ENCODE assay signal across 9 cellular contexts in the genomic region with DNA sequence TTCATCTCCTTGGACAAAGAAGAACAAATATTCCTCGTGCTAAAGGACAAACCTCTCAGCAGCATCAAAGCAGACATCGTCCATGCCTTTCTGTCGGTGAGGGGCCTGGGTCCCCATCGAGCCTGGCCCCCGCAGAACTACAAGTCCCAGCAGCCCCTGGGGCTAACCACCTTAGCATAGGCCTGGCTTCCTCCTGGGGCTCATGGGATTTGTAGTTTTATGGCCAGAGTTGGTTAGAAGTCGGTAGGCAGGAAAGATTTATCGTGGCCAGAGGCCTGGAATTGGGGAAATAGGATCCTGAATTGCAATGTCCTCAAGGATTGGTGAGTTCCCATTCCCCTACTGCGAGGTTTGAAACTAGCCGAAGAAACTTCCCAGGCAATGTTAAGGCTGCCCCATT. TPM values are rescaled to one million over a fixed set of nuclear protein-coding genes. Genes with fewer than 3 reads are reported as not detected.
DNase-seq lines count a peak whose midpoint lies in the region; ATAC-seq, FAIRE-seq and TF ChIP-seq lines count a peak whose summit lies in the region.
"Had no signal": no experiment of that assay in that cellular context is flagged by ENCODE, and none has a peak within 500 bp of the region (broad histone marks: within the 10 kb centered on the region; RNA-seq: fewer than 3 reads in every experiment).

No MANE protein-coding gene starts in this region.

- DNase-seq in CD8-positive, alpha-beta T cell = peak in 6 of 7 experiments; percentile 16 to 61 (median 52)
- peak; percentile 77 for DNase-seq in HuH-7.5 (ENCODE audit: low spot score)
- peak in 4 of 5 experiments; percentile 14 to 56 (median 36) for DNase-seq in T-helper 2 cell
- peak; percentile 72 to 85 (median 79) for DNase-seq in K562 (ENCODE audit: extremely low read depth in 1 of 4, low spot score in 3 of 4)
- DNase-seq in neural crest cell (ENCODE audit: low read depth, low spot score) = no peak
- DNase-seq in spleen = no peak

- 32% methylated on average over 9 of the region's 9 CpGs for WGBS in K562 (ENCODE audit: insufficient coverage, low coverage, missing lambda C conversion rate)
- 67 to 83% (median 72%) methylated on average over 9 of the region's 9 CpGs for WGBS in spleen, 5 donors

- in situ Hi-C loops in K562 (cut with MboI) = no loop called here

- TF ChIP-seq CTCF in CD8-positive, alpha-beta T cell (IDR thresholded peaks at IDR 0.05) = no peak
- TF ChIP-seq CTCF in K562 (IDR thresholded peaks at IDR 0.05 in 2 of 3, conservative IDR thresholded peaks at IDR 0.05 in 1 of 3; ENCODE audit: insufficient read depth in 2 of 3, low read depth in 1 of 3, low read length in 3 of 3) = no peak
- no peak for TF ChIP-seq CTCF in neural crest cell (conservative IDR thresholded peaks at IDR 0.05)
- no peak for TF ChIP-seq CTCF in spleen (IDR thresholded peaks at IDR 0.05 in 8 of 11, conservative IDR thresholded peaks at IDR 0.05 in 3 of 11)

- no peak overlapping the region for H3K9ac ChIP-seq in K562 (ENCODE audit: insufficient read depth in 1 of 2, low read depth in 2 of 2, low read length in 2 of 2)

- no peak for TF ChIP-seq POLR2A in K562 (conservative IDR thresholded peaks at IDR 0.05)
- no peak for TF ChIP-seq POLR2A in spleen (IDR thresholded peaks at IDR 0.05)

- no peak overlapping the region for H3K4me2 ChIP-seq in K562 (ENCODE audit: insufficient read depth, low read length)

- H3K4me3 ChIP-seq in CD8-positive, alpha-beta T cell (ENCODE audit: low read depth, low read length) = no peak overlapping the region
- H3K4me3 ChIP-seq in K562 = no peak overlapping the region
- H3K4me3 ChIP-seq in spleen = no peak overlapping the region

- no peak for TF ChIP-seq EP300 in K562 (IDR thresholded peaks at IDR 0.05; ENCODE audit: low read length)

- peak; percentile 77 for FAIRE-seq in K562 (lab: Jason Lieb, UNC)
- FAIRE-seq: astrocyte had no signal

- H2AFZ ChIP-seq in K562 (ENCODE audit: low read depth, low read length) = peak overlapping the region; percentile 49; the same call in 1 of the 2 replicates

- H3K27ac ChIP-seq in CD8-positive, alpha-beta T cell (ENCODE audit: low read depth, low read length) = no peak overlapping the region
- H3K27ac ChIP-seq in K562 (ENCODE audit: extremely low read depth, low read depth, low read length) (no peak overlapping the region), spleen (no peak overlapping the region)

- CTCF ChIA-PET in CD8-positive, alpha-beta T cell (lab: Charles Lee) = interaction anchor here (1.2 to 1.6 kb wide), 2 partner anchors 79 to 148 kb away, joined by 4 read pairs; a partner anchor contains a TSS
- CTCF ChIA-PET in K562 (lab: Yijun Ruan, JAX; ENCODE audit: low intra/inter-chr PET ratio) = no interaction called here

- peak; percentile 75 for ATAC-seq in CD8-positive, alpha-beta T cell
- peak; percentile 83 for ATAC-seq in K562
- ATAC-seq in HG02884 (IDR thresholded peaks at IDR 0.05; ENCODE audit: unreplicated experiment) = no peak
- no peak for ATAC-seq in GM19395 (IDR thresholded peaks at IDR 0.05; ENCODE audit: unreplicated experiment)

- no peaks in the 10 kb centered on the region for H3K79me2 ChIP-seq in K562 (ENCODE audit: control insufficient read depth, insufficient read depth, low read length)

- H3K27me3 Mint-ChIP-seq in CD8-positive, alpha-beta T cell (ENCODE audit: low read depth) = no peaks in the 10 kb centered on the region
- H3K27me3 Mint-ChIP-seq in neural crest cell (ENCODE audit: low read depth) = no peaks in the 10 kb centered on the region

- H3K4me1 ChIP-seq in CD8-positive, alpha-beta T cell (ENCODE audit: insufficient read depth, low read length) = peaks cover 11% of the 10 kb centered on the region
- peaks cover 9 to 49% of the 10 kb centered on the region in 2 experiments; a peak in 4 of 5 replicates for H3K4me1 ChIP-seq in K562 (replicated peaks in 1 of 2; ENCODE audit: control insufficient read depth in 2 of 2, insufficient read depth in 2 of 2, low read length in 2 of 2)
- peaks cover 0 to 18% (median 12%) of the 10 kb centered on the region in 6 donors for H3K4me1 ChIP-seq in spleen

- H4K20me1 ChIP-seq in K562 (replicated peaks; ENCODE audit: control insufficient read depth, insufficient read depth, low read length) = no peaks in the 10 kb centered on the region

- POLR2A ChIA-PET in CD8-positive, alpha-beta T cell (lab: Charles Lee) = interaction anchor here (1.9 kb wide), 1 partner anchor 33 kb away, joined by 8 read pairs; no protein-coding TSS in a partner anchor
- POLR2A ChIA-PET in K562 (lab: Yijun Ruan, JAX) = interaction anchor here (0.5 kb wide), 1 partner anchor 199 kb away, joined by 4 read pairs; no protein-coding TSS in a partner anchor

- no peaks in the 10 kb centered on the region for H3K9me3 ChIP-seq in CD8-positive, alpha-beta T cell (ENCODE audit: low read length)
- no peaks in the 10 kb centered on the region; the same call in 1 of the 2 replicates for H3K9me3 ChIP-seq in K562 (replicated peaks; ENCODE audit: control insufficient read depth, insufficient read depth, low read depth, low read length)
- H3K9me3 ChIP-seq in spleen = peaks cover 0 to 6% (median 0%) of the 10 kb centered on the region in 8 donors

- H3K27me3 ChIP-seq in CD8-positive, alpha-beta T cell (ENCODE audit: insufficient read depth, low read length) = no peaks in the 10 kb centered on the region
- H3K27me3 ChIP-seq in K562 (ENCODE audit: control insufficient read depth in 2 of 2, insufficient read depth in 2 of 2, low read length in 2 of 2) (no peaks in the 10 kb centered on the region), spleen (replicated peaks in 1 of 7) (no peaks in the 10 kb centered on the region)

- no peak overlapping the region for H3K27ac Mint-ChIP-seq in CD8-positive, alpha-beta T cell
- peak overlapping the region; percentile 62 for H3K27ac Mint-ChIP-seq in neural crest cell (ENCODE audit: unreplicated experiment)

- peaks cover 5% of the 10 kb centered on the region for H3K36me3 Mint-ChIP-seq in CD8-positive, alpha-beta T cell
- peaks cover 15% of the 10 kb centered on the region for H3K36me3 Mint-ChIP-seq in neural crest cell (ENCODE audit: low read depth)

- H3K9me3 Mint-ChIP-seq in CD8-positive, alpha-beta T cell = no peaks in the 10 kb centered on the region
- no peaks in the 10 kb centered on the region for H3K9me3 Mint-ChIP-seq in neural crest cell

- H3K4me3 Mint-ChIP-seq in CD8-positive, alpha-beta T cell = no peak overlapping the region
- H3K4me3 Mint-ChIP-seq in neural crest cell = peak overlapping the region; percentile 81

- H3K36me3 ChIP-seq in CD8-positive, alpha-beta T cell (ENCODE audit: insufficient read depth, low read length) = no peaks in the 10 kb centered on the region
- peaks cover 5% of the 10 kb centered on the region; the same call in 1 of the 3 replicates for H3K36me3 ChIP-seq in K562 (ENCODE audit: control insufficient read depth, insufficient read depth, low read length)
- H3K36me3 ChIP-seq in spleen = peaks cover 0 to 16% (median 0%) of the 10 kb centered on the region in 6 donors

- BruUV-seq in K562 (replicated peaks; lab: Mats Ljungman, UMichigan) = no TSS peak

- H3K4me1 Mint-ChIP-seq in CD8-positive, alpha-beta T cell (ENCODE audit: low read depth) = peaks cover 10% of the 10 kb centered on the region
- H3K4me1 Mint-ChIP-seq in neural crest cell = peaks cover 32% of the 10 kb centered on the region

- TF ChIP-seq RAD21 in K562 (CRISPR knock-in tag; conservative IDR thresholded peaks at IDR 0.05 in 1 of 2, IDR thresholded peaks at IDR 0.05 in 1 of 2) = no peak

- no peaks in the 10 kb centered on the region for H3K9me1 ChIP-seq in K562 (ENCODE audit: control insufficient read depth, insufficient read depth, low read length)

- intact Hi-C loops in CD8-positive, alpha-beta T cell (cut with DNase I, micrococcal nuclease) = loop anchor here in 1 of 2 experiments (1.0 kb wide), 1 partner anchor 34 kb away; a partner anchor contains a TSS
- intact Hi-C loops in K562 (cut with micrococcal nuclease) = no loop called here
- intact Hi-C loops in spleen (cut with DNase I; ENCODE audit: low total_unique reads) = no loop called here

RNA-seq across cellular contexts. Expression of a gene that starts 19.6 kb away (rescaled TPM):
- not detected for total RNA-seq in CD8-positive, alpha-beta T cell
- 1.7 and 5.3 TPM in 2 replicates for total RNA-seq in K562 (2011; cell fraction: chromatin; rRNA removed; ENCODE audit: low replicate concordance)
- total RNA-seq in K562 (2011; cell fraction: nucleolus; rRNA removed) = 4.7 and 5.2 TPM in 2 replicates
- 2.2 and 3.8 TPM in 2 replicates for total RNA-seq in K562 (2011; cell fraction: nucleoplasm; rRNA removed)
- 0.91 and 1.0 TPM in 2 replicates for total RNA-seq in K562 (2014; rRNA removed)
- total RNA-seq in K562 (2014; rRNA removed; fragmentation: Illumina TruSeq; extraction: Trizol) = 0.47 TPM in 1 of 2 replicates, not detected in the other
- total RNA-seq in K562 (2015; rRNA removed; fragmentation: Illumina TruSeq; extraction: Trizol) = 0.57 and 1.3 TPM in 2 replicates
- 1.2 and 1.4 TPM in 2 replicates for total RNA-seq in K562 (2021)
- polyA plus RNA-seq in K562 (2011; rRNA removed) = 0.55 and 0.67 TPM in 2 replicates
- polyA plus RNA-seq in K562 (2011; cell fraction: cytosol; rRNA removed) = 1.2 and 2.9 TPM in 2 replicates
- polyA plus RNA-seq in K562 (2011; cell fraction: nucleus; rRNA removed) = 1.1 and 3.2 TPM in 2 replicates
- 1.2 and 3.1 TPM in 2 replicates for polyA plus RNA-seq in K562 (2012)
- polyA plus RNA-seq in K562 (2014; fragmentation: Illumina TruSeq; extraction: Trizol) = 0.56 and 0.82 TPM in 2 replicates
- not detected for polyA plus RNA-seq in K562 (2014; fragmentation: Nextera tagmentation; extraction: Ambion mirVana)
- 0.47 and 0.74 TPM in 2 replicates for polyA plus RNA-seq in K562 (2014; rRNA removed)
- polyA minus RNA-seq in K562 (2011; rRNA and poly(A)+ RNA removed) = not detected in 2 replicates
- polyA minus RNA-seq in K562 (2011; cell fraction: cytosol; rRNA and poly(A)+ RNA removed) = 2.3 TPM in 1 of 2 replicates, not detected in the other
- polyA minus RNA-seq in K562 (2011; cell fraction: nucleus; rRNA and poly(A)+ RNA removed) = 1.00 and 1.2 TPM in 2 replicates
- not detected in 2 replicates for total RNA-seq in neural crest cell
- 10 to 100 TPM in 3 of 7 donors, 1 to 10 TPM in 4; 5.6 to 34.1 (median 9.9) TPM for total RNA-seq in spleen
- 1 to 10 TPM; 1.7 to 6.5 (median 4.1) TPM for polyA plus RNA-seq in spleen
- total RNA-seq: astrocyte had no signal

RNA-seq across cellular contexts. Expression of a gene that starts 21.7 kb away (rescaled TPM):
- 1 to 10 TPM; 5.2 to 6.0 TPM for total RNA-seq in CD8-positive, alpha-beta T cell
- 28.5 and 48.4 TPM in 2 replicates for total RNA-seq in K562 (2011; cell fraction: chromatin; rRNA removed; ENCODE audit: low replicate concordance)
- 21.7 and 25.3 TPM in 2 replicates for total RNA-seq in K562 (2011; cell fraction: nucleolus; rRNA removed)
- total RNA-seq in K562 (2011; cell fraction: nucleoplasm; rRNA removed) = 13.4 and 18.0 TPM in 2 replicates
- total RNA-seq in K562 (2014; rRNA removed) = 3.8 and 5.0 TPM in 2 replicates
- total RNA-seq in K562 (2014; rRNA removed; fragmentation: Illumina TruSeq; extraction: Trizol) = 1.6 and 1.7 TPM in 2 replicates
- total RNA-seq in K562 (2015; rRNA removed; fragmentation: Illumina TruSeq; extraction: Trizol) = 1.3 and 1.7 TPM in 2 replicates
- total RNA-seq in K562 (2021) = 5.6 and 8.1 TPM in 2 replicates
- 3.5 and 3.6 TPM in 2 replicates for polyA plus RNA-seq in K562 (2011; rRNA removed)
- polyA plus RNA-seq in K562 (2011; cell fraction: cytosol; rRNA removed) = 4.7 and 5.3 TPM in 2 replicates
- 46.8 and 66.1 TPM in 2 replicates for polyA plus RNA-seq in K562 (2011; cell fraction: nucleus; rRNA removed)
- 4.6 and 18.4 TPM in 2 replicates for polyA plus RNA-seq in K562 (2012)
- 4.3 and 4.5 TPM in 2 replicates for polyA plus RNA-seq in K562 (2014; fragmentation: Illumina TruSeq; extraction: Trizol)
- not detected for polyA plus RNA-seq in K562 (2014; fragmentation: Nextera tagmentation; extraction: Ambion mirVana)
- 9.3 and 9.8 TPM in 2 replicates for polyA plus RNA-seq in K562 (2014; rRNA removed)
- 1.7 and 2.2 TPM in 2 replicates for polyA minus RNA-seq in K562 (2011; rRNA and poly(A)+ RNA removed)
- polyA minus RNA-seq in K562 (2011; cell fraction: cytosol; rRNA and poly(A)+ RNA removed) = 1.1 and 2.1 TPM in 2 replicates
- 7.0 and 11.6 TPM in 2 replicates for polyA minus RNA-seq in K562 (2011; cell fraction: nucleus; rRNA and poly(A)+ RNA removed)
- 50.0 and 50.7 TPM in 2 replicates for total RNA-seq in neural crest cell
- total RNA-seq in spleen = 1 to 10 TPM in 5 of 7 donors, under 1 TPM in 2; 0.79 to 2.9 (median 1.7) TPM
- polyA plus RNA-seq in spleen = 1 to 10 TPM in 2 of 3 donors, under 1 TPM in 1; 0.70 to 1.5 (median 1.0) TPM

RNA-seq across cellular contexts. Expression of a gene that starts 25.6 kb away (rescaled TPM):
- total RNA-seq in CD8-positive, alpha-beta T cell = 10 to 100 TPM; 18.8 to 18.9 TPM
- 1.8 and 7.4 TPM in 2 replicates for total RNA-seq in K562 (2011; cell fraction: chromatin; rRNA removed; ENCODE audit: low replicate concordance)
- 14.1 and 16.0 TPM in 2 replicates for total RNA-seq in K562 (2011; cell fraction: nucleolus; rRNA removed)
- 5.8 and 8.5 TPM in 2 replicates for total RNA-seq in K562 (2011; cell fraction: nucleoplasm; rRNA removed)
- 54.6 and 63.3 TPM in 2 replicates for total RNA-seq in K562 (2014; rRNA removed)
- total RNA-seq in K562 (2014; rRNA removed; fragmentation: Illumina TruSeq; extraction: Trizol) = 12.3 and 13.9 TPM in 2 replicates
- total RNA-seq in K562 (2015; rRNA removed; fragmentation: Illumina TruSeq; extraction: Trizol) = 38.7 and 41.3 TPM in 2 replicates
- 81.3 and 85.8 TPM in 2 replicates for total RNA-seq in K562 (2021)
- 20.6 and 30.4 TPM in 2 replicates for polyA plus RNA-seq in K562 (2011; rRNA removed)
- polyA plus RNA-seq in K562 (2011; cell fraction: cytosol; rRNA removed) = 38.3 and 103 TPM in 2 replicates
- 17.4 and 24.9 TPM in 2 replicates for polyA plus RNA-seq in K562 (2011; cell fraction: nucleus; rRNA removed)
- polyA plus RNA-seq in K562 (2012) = 67.2 and 80.0 TPM in 2 replicates
- 21.8 and 37.7 TPM in 2 replicates for polyA plus RNA-seq in K562 (2014; fragmentation: Illumina TruSeq; extraction: Trizol)
- 1 to 10 TPM in 1 of 2 experiments, under 1 TPM in 1; 0.83 to 1.5 TPM for polyA plus RNA-seq in K562 (2014; fragmentation: Nextera tagmentation; extraction: Ambion mirVana)
- 59.0 and 62.3 TPM in 2 replicates for polyA plus RNA-seq in K562 (2014; rRNA removed)
- 5.2 and 9.1 TPM in 2 replicates for polyA minus RNA-seq in K562 (2011; rRNA and poly(A)+ RNA removed)
- 23.1 and 31.8 TPM in 2 replicates for polyA minus RNA-seq in K562 (2011; cell fraction: cytosol; rRNA and poly(A)+ RNA removed)
- polyA minus RNA-seq in K562 (2011; cell fraction: nucleus; rRNA and poly(A)+ RNA removed) = 6.2 and 6.8 TPM in 2 replicates
- 53.8 and 54.7 TPM in 2 replicates for total RNA-seq in neural crest cell
- 10 to 100 TPM; 14.2 to 26.8 (median 17.6) TPM for total RNA-seq in spleen
- polyA plus RNA-seq in spleen = 10 to 100 TPM; 14.2 to 27.0 (median 26.4) TPM

RNA-seq across cellular contexts. Expression of a gene that starts 34.2 kb away (rescaled TPM):
- total RNA-seq in CD8-positive, alpha-beta T cell = 10 to 100 TPM; 82.0 to 84.4 TPM
- total RNA-seq in K562 (2011; cell fraction: chromatin; rRNA removed; ENCODE audit: low replicate concordance) = 62.4 and 157 TPM in 2 replicates
- 117 and 126 TPM in 2 replicates for total RNA-seq in K562 (2011; cell fraction: nucleolus; rRNA removed)
- total RNA-seq in K562 (2011; cell fraction: nucleoplasm; rRNA removed) = 79.2 and 82.9 TPM in 2 replicates
- 35.6 and 38.2 TPM in 2 replicates for total RNA-seq in K562 (2014; rRNA removed)
- total RNA-seq in K562 (2014; rRNA removed; fragmentation: Illumina TruSeq; extraction: Trizol) = 3.7 and 8.2 TPM in 2 replicates
- total RNA-seq in K562 (2015; rRNA removed; fragmentation: Illumina TruSeq; extraction: Trizol) = 11.0 and 12.5 TPM in 2 replicates
- total RNA-seq in K562 (2021) = 50.7 and 53.5 TPM in 2 replicates
- 22.8 and 36.8 TPM in 2 replicates for polyA plus RNA-seq in K562 (2011; rRNA removed)
- 25.5 and 46.8 TPM in 2 replicates for polyA plus RNA-seq in K562 (2011; cell fraction: cytosol; rRNA removed)
- polyA plus RNA-seq in K562 (2011; cell fraction: nucleus; rRNA removed) = 121 and 175 TPM in 2 replicates
- polyA plus RNA-seq in K562 (2012) = 42.5 and 52.7 TPM in 2 replicates
- polyA plus RNA-seq in K562 (2014; fragmentation: Illumina TruSeq; extraction: Trizol) = 16.6 and 22.7 TPM in 2 replicates
- under 1 TPM; 0.15 to 0.17 TPM for polyA plus RNA-seq in K562 (2014; fragmentation: Nextera tagmentation; extraction: Ambion mirVana)
- 42.7 and 50.2 TPM in 2 replicates for polyA plus RNA-seq in K562 (2014; rRNA removed)
- polyA minus RNA-seq in K562 (2011; rRNA and poly(A)+ RNA removed) = 7.6 and 10.5 TPM in 2 replicates
- polyA minus RNA-seq in K562 (2011; cell fraction: cytosol; rRNA and poly(A)+ RNA removed) = 14.4 and 16.3 TPM in 2 replicates
- polyA minus RNA-seq in K562 (2011; cell fraction: nucleus; rRNA and poly(A)+ RNA removed) = 40.8 and 44.9 TPM in 2 replicates
- total RNA-seq in neural crest cell = 32.9 and 35.2 TPM in 2 replicates
- total RNA-seq in spleen = 10 to 100 TPM; 10.5 to 18.1 (median 12.8) TPM
- polyA plus RNA-seq in spleen = 10 to 100 TPM in 1 of 3 donors, 1 to 10 TPM in 2; 5.7 to 12.2 (median 7.8) TPM

RNA-seq across cellular contexts. Expression of a gene that starts 46.7 kb away (rescaled TPM):
- 100 to 1,000 TPM; 163 to 172 TPM for total RNA-seq in CD8-positive, alpha-beta T cell
- total RNA-seq in K562 (2011; cell fraction: chromatin; rRNA removed; ENCODE audit: low replicate concordance) = 138 and 331 TPM in 2 replicates
- total RNA-seq in K562 (2011; cell fraction: nucleolus; rRNA removed) = 170 and 181 TPM in 2 replicates
- total RNA-seq in K562 (2011; cell fraction: nucleoplasm; rRNA removed) = 119 and 126 TPM in 2 replicates
- 58.3 and 78.9 TPM in 2 replicates for total RNA-seq in K562 (2014; rRNA removed)
- 25.5 and 28.1 TPM in 2 replicates for total RNA-seq in K562 (2014; rRNA removed; fragmentation: Illumina TruSeq; extraction: Trizol)
- total RNA-seq in K562 (2015; rRNA removed; fragmentation: Illumina TruSeq; extraction: Trizol) = 37.2 and 39.6 TPM in 2 replicates
- total RNA-seq in K562 (2021) = 115 and 135 TPM in 2 replicates
- polyA plus RNA-seq in K562 (2011; rRNA removed) = 37.0 and 59.5 TPM in 2 replicates
- polyA plus RNA-seq in K562 (2011; cell fraction: cytosol; rRNA removed) = 51.6 and 73.6 TPM in 2 replicates
- 101 and 109 TPM in 2 replicates for polyA plus RNA-seq in K562 (2011; cell fraction: nucleus; rRNA removed)
- polyA plus RNA-seq in K562 (2012) = 69.7 and 88.1 TPM in 2 replicates
- polyA plus RNA-seq in K562 (2014; fragmentation: Illumina TruSeq; extraction: Trizol) = 42.6 and 75.6 TPM in 2 replicates
- polyA plus RNA-seq in K562 (2014; fragmentation: Nextera tagmentation; extraction: Ambion mirVana) = under 1 TPM; 0.48 to 0.89 TPM
- polyA plus RNA-seq in K562 (2014; rRNA removed) = 72.9 and 82.6 TPM in 2 replicates
- polyA minus RNA-seq in K562 (2011; rRNA and poly(A)+ RNA removed) = 47.1 and 60.9 TPM in 2 replicates
- polyA minus RNA-seq in K562 (2011; cell fraction: cytosol; rRNA and poly(A)+ RNA removed) = 68.7 and 77.1 TPM in 2 replicates
- polyA minus RNA-seq in K562 (2011; cell fraction: nucleus; rRNA and poly(A)+ RNA removed) = 31.9 and 52.0 TPM in 2 replicates
- 71.2 and 73.1 TPM in 2 replicates for total RNA-seq in neural crest cell
- total RNA-seq in spleen = 100 to 1,000 TPM; 113 to 150 (median 133) TPM
- 10 to 100 TPM; 49.2 to 90.5 (median 65.1) TPM for polyA plus RNA-seq in spleen

Comparison
In these comparisons a context has a peak if more than half of its experiments do, and no peak if none do; other contexts are left out.
1. ATAC-seq: peak in CD8-positive, alpha-beta T cell (single experiment) and K562 (single experiment); none in HG02884 (single experiment) and GM19395 (single experiment).
2. DNase-seq: peak in CD8-positive, alpha-beta T cell (6 of 7), HuH-7.5 (single experiment), T-helper 2 cell (4 of 5) and K562 (4 of 4); none in neural crest cell (single experiment) and spleen (single experiment).